ENCODE assay signal across 12 cellular contexts in genomic region chr2:144389151-144389929, GRCh38.
DNase-seq lines count a peak whose midpoint lies in the region; ATAC-seq and TF ChIP-seq lines count a peak whose summit lies in the region.
"Had no signal": no experiment of that assay in that cellular context is flagged by ENCODE, and none has a peak within 500 bp of the region (broad histone marks: within the 10 kb centered on the region; RNA-seq: fewer than 3 reads in every experiment).

No MANE protein-coding gene starts in this region.

- no peak overlapping the region for H3K56ac ChIP-seq in H9 (ENCODE audit: insufficient read length, low read depth, low read length)

- peak overlapping the region; percentile 93 for H2AFZ ChIP-seq in H9 (ENCODE audit: low read length)

- no peaks in the 10 kb centered on the region for H4K20me1 ChIP-seq in H9 (ENCODE audit: control insufficient read depth, insufficient read depth, insufficient read length)

- H3K4me3 Mint-ChIP-seq in H9 (no peak overlapping the region), MCF 10A (ENCODE audit: unreplicated experiment) (no peak overlapping the region), progenitor cell of endocrine pancreas (ENCODE audit: low read depth) (no peak overlapping the region)

- no peak overlapping the region for H4K8ac ChIP-seq in H9 (replicated peaks; ENCODE audit: insufficient read length, low read depth, low read length)

- H3K27ac ChIP-seq in H9 (ENCODE audit: insufficient read length, low read depth, low read length) = no peak overlapping the region
- H3K27ac ChIP-seq: C4-2B had no signal

- H2BK120ac ChIP-seq in H9 (ENCODE audit: low read depth, low read length, poor library complexity, severe bottlenecking) = no peak overlapping the region

- peaks cover 0 to 2% of the 10 kb centered on the region in 2 experiments; a peak in 1 of 4 replicates for H3K4me1 Mint-ChIP-seq in H9
- H3K4me1 Mint-ChIP-seq in MCF 10A (ENCODE audit: insufficient read depth, unreplicated experiment) = no peaks in the 10 kb centered on the region
- no peaks in the 10 kb centered on the region for H3K4me1 Mint-ChIP-seq in progenitor cell of endocrine pancreas (ENCODE audit: low read depth)

- no peaks in the 10 kb centered on the region for H3K79me1 ChIP-seq in H9 (ENCODE audit: insufficient read depth, low read depth, low read length, poor library complexity, severe bottlenecking)

- H3K27me3 ChIP-seq in H9 (ENCODE audit: insufficient read depth, low read length) = peaks cover 10% of the 10 kb centered on the region; the same call in 1 of the 2 replicates

- H4K5ac ChIP-seq in H9 (ENCODE audit: insufficient read length, low read depth, low read length) = no peak overlapping the region

- ATAC-seq in GM19455 (IDR thresholded peaks at IDR 0.05; ENCODE audit: unreplicated experiment) = no peak

- CTCF ChIA-PET in MCF 10A (lab: Yijun Ruan, JAX) = no interaction called here

- peak overlapping the region; percentile 35 for H3K9ac ChIP-seq in H9 (ENCODE audit: extremely low read depth, insufficient read length, low read length)

- H3K27ac Mint-ChIP-seq in H9 = no peak overlapping the region
- no peak overlapping the region for H3K27ac Mint-ChIP-seq in MCF 10A (ENCODE audit: low read depth, unreplicated experiment)
- no peak overlapping the region for H3K27ac Mint-ChIP-seq in progenitor cell of endocrine pancreas

- H3K27me3 Mint-ChIP-seq in H9 (ENCODE audit: low read depth) (peaks cover 2% of the 10 kb centered on the region; the same call in 1 of the 2 replicates), MCF 10A (ENCODE audit: insufficient read depth, unreplicated experiment) (no peaks in the 10 kb centered on the region), progenitor cell of endocrine pancreas (peaks cover 15% of the 10 kb centered on the region)

- BruUV-seq in MCF 10A (replicated peaks; lab: Mats Ljungman, UMichigan) = TSS peak; percentile 20

- H3K4me2 ChIP-seq in H9 (ENCODE audit: insufficient read depth, insufficient read length, low read length) = peak overlapping the region; percentile 88

- no CpG with 5 or more reads among the region's 37 CpGs for WGBS in H9 (ENCODE audit: extremely low coverage, insufficient read length, low lambda C conversion rate)

- H3K4me1 ChIP-seq in H9 (ENCODE audit: insufficient read depth, low read length) = 0 out of 2 replicates have a peak, but pooled peaks cover 2% of the 10 kb centered on the region

- H3K36me3 Mint-ChIP-seq in H9 (ENCODE audit: insufficient read depth in 1 of 3, low read depth in 3 of 3) (no peaks in the 10 kb centered on the region), MCF 10A (ENCODE audit: insufficient read depth, unreplicated experiment) (peaks cover 10% of the 10 kb centered on the region), progenitor cell of endocrine pancreas (ENCODE audit: insufficient read depth) (no peaks in the 10 kb centered on the region)

- H2BK12ac ChIP-seq in H9 (ENCODE audit: insufficient read length, low read depth, low read length) = peak overlapping the region; percentile 24

- H3K23me2 ChIP-seq in H9 (ENCODE audit: insufficient read length, low read depth, low read length, poor library complexity, severe bottlenecking) = no peaks in the 10 kb centered on the region

- POLR2A ChIA-PET in MCF 10A (lab: Yijun Ruan, JAX) = interaction anchor here (0.7 kb wide), 1 partner anchor 1006 kb away, joined by 4 read pairs; no protein-coding TSS in a partner anchor

- no peak overlapping the region for H4K91ac ChIP-seq in H9 (ENCODE audit: insufficient read length, low read depth, low read length)

- no peaks in the 10 kb centered on the region for H3K9me3 ChIP-seq in H9 (ENCODE audit: control insufficient read depth, low read depth, low read length)

- no peak overlapping the region for H2AK5ac ChIP-seq in H9 (ENCODE audit: insufficient read length, low read length)

- no peak overlapping the region for H3K23ac ChIP-seq in H9 (ENCODE audit: insufficient read length, low read depth, low read length)

- H3K4ac ChIP-seq in H9 (ENCODE audit: low read depth, low read length) = no peak overlapping the region

- TF ChIP-seq CTCF in H9 (conservative IDR thresholded peaks at IDR 0.05) (no peak), MCF 10A (IDR thresholded peaks at IDR 0.05; ENCODE audit: unreplicated experiment) (no peak), progenitor cell of endocrine pancreas (IDR thresholded peaks at IDR 0.05; ENCODE audit: unreplicated experiment) (no peak)

- H3K18ac ChIP-seq in H9 (ENCODE audit: insufficient read length, low read depth, low read length) = no peak overlapping the region

- H2BK20ac ChIP-seq in H9 (ENCODE audit: low read depth, low read length, poor library complexity, severe bottlenecking) = no peak overlapping the region

- peak overlapping the region; percentile 54 for H3T11ph ChIP-seq in H9 (ENCODE audit: low read length)

- intact Hi-C loops in MCF 10A (cut with micrococcal nuclease) (no loop called here), head of caudate nucleus (cut with DNase I) (no loop called here)

- no peaks in the 10 kb centered on the region for H3K9me3 Mint-ChIP-seq in H9
- no peaks in the 10 kb centered on the region for H3K9me3 Mint-ChIP-seq in MCF 10A (ENCODE audit: unreplicated experiment)
- no peaks in the 10 kb centered on the region for H3K9me3 Mint-ChIP-seq in progenitor cell of endocrine pancreas (ENCODE audit: low read depth)

- DNase-seq in H9 = peak; percentile 69
- DNase-seq in MCF 10A (ENCODE audit: unreplicated experiment) = no peak
- DNase-seq in iPS DF 19.7 (ENCODE audit: low read depth, low spot score) = peak; percentile 7
- peak; percentile 11 for DNase-seq in progenitor cell of endocrine pancreas (ENCODE audit: low spot score, unreplicated experiment)
- DNase-seq in head of caudate nucleus = no peak
- DNase-seq in NCI-H1092 treated with DMSO at 0.1 percent for 48 hours (lab: John Stamatoyannopoulos, UW) = no peak
- no peak for DNase-seq in NCI-H446 (lab: John Stamatoyannopoulos, UW)
- DNase-seq: activated CD4-positive, alpha-beta T cell treated with anti-CD3 and anti-CD28 coated beads for 48 hours; activated naive CD4-positive, alpha-beta T cell treated with anti-CD3 and anti-CD28 coated beads, Interleukin-2, amount 50 U/mL, for 16 hours; effector CD4-positive, alpha-beta T cell had no signal

- H3K14ac ChIP-seq in H9 (ENCODE audit: insufficient read depth, low read length) = peak overlapping the region; percentile 81

- H3K79me2 ChIP-seq in H9 (ENCODE audit: insufficient read depth, low read length) = no peaks in the 10 kb centered on the region

- H2BK5ac ChIP-seq in H9 (ENCODE audit: insufficient read length, low read length) = no peak overlapping the region

- H2BK15ac ChIP-seq in H9 (ENCODE audit: low read depth, low read length) = no peak overlapping the region

Comparison
In these comparisons a context has a peak if more than half of its experiments do, and no peak if none do; other contexts are left out.
1. DNase-seq: peak in H9 (single experiment), iPS DF 19.7 (single experiment) and progenitor cell of endocrine pancreas (single experiment); none in MCF 10A (single experiment), head of caudate nucleus (0 of 42), NCI-H1092 treated with DMSO at 0.1 percent for 48 hours (single experiment) and NCI-H446 (0 of 2).